Comparison of ENCODE assay signal across 22 cellular contexts in the genomic region with DNA sequence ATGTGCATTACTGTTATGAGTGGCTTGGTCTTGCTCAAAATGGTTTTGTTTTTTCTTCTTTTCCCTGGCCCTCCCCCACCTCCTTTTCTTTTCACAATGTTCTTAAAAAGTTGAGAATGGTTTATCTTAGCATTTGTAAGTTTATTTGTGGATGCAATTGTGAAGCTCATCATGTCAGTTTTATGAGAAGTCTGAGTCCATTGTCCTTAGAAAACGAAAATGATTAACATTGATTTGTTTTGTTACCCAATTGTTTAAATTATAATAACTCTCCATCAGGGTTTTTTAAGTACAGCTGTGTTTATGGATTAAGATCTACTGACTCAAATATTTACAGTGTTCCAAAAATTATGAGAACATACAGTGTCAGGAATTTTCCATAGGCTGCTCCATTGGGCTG.
"Had no signal": no experiment of that assay in that cellular context is flagged by ENCODE, and none has a peak within 500 bp of the region (broad histone marks: within the 10 kb centered on the region; RNA-seq: fewer than 3 reads in every experiment).

No MANE protein-coding gene starts in this region.

- H3K36me3 ChIP-seq: ascending aorta, breast epithelium, colonic mucosa, left ventricle myocardium inferior, ovary, right atrium auricular region, tibial artery had no signal

- H3K27ac ChIP-seq: ascending aorta, breast epithelium, colonic mucosa, dorsolateral prefrontal cortex, hepatocyte, left ventricle myocardium inferior, ovary, psoas muscle, right atrium auricular region, tibial artery had no signal

- H3K27me3 ChIP-seq: ascending aorta, breast epithelium, colonic mucosa, hepatocyte, ovary, right atrium auricular region, tibial artery had no signal

- ATAC-seq: activated naive CD4-positive, alpha-beta T cell treated with anti-CD3 and anti-CD28 coated beads, Interleukin-2, amount 50 U/mL, for 72 hours; activated T-helper 17 cell treated with anti-CD3 and anti-CD28 coated beads, Interleukin-2, amount 50 U/mL, for 72 hours; natural killer cell treated with Interleukin-12 subunit alpha and Interleukin-12 subunit beta and Interleukin-15 and Interleukin-18, amount 100 ng/mL, for 72 hours; psoas muscle; stimulated activated naive CD8-positive, alpha-beta T cell treated with anti-CD3 and anti-CD28 coated beads, Interleukin-15, amount 100 ng/mL, for 72 hours; WTC11 had no signal

- H3K27ac Mint-ChIP-seq: activated naive CD4-positive, alpha-beta T cell treated with anti-CD3 and anti-CD28 coated beads, Interleukin-2, amount 50 U/mL, for 72 hours; activated T-cell treated with anti-CD3 and anti-CD28 coated beads, Interleukin-2, amount 50 U/mL, for 24 hours; activated T-helper 17 cell treated with anti-CD3 and anti-CD28 coated beads, Interleukin-2, amount 50 U/mL, for 72 hours; natural killer cell treated with Interleukin-12 subunit alpha and Interleukin-12 subunit beta and Interleukin-15 and Interleukin-18, amount 100 ng/mL, for 72 hours; stimulated activated naive CD8-positive, alpha-beta T cell treated with anti-CD3 and anti-CD28 coated beads, Interleukin-15, amount 100 ng/mL, for 72 hours; WTC11 had no signal

- H3K27me3 Mint-ChIP-seq: activated T-cell treated with anti-CD3 and anti-CD28 coated beads, Interleukin-2, amount 50 U/mL, for 24 hours; central memory CD8-positive, alpha-beta T cell; natural killer cell treated with Interleukin-12 subunit alpha and Interleukin-12 subunit beta and Interleukin-15 and Interleukin-18, amount 100 ng/mL, for 72 hours; stimulated activated naive CD8-positive, alpha-beta T cell treated with anti-CD3 and anti-CD28 coated beads, Interleukin-15, amount 100 ng/mL, for 72 hours had no signal

- H3K4me3 Mint-ChIP-seq: activated T-cell treated with anti-CD3 and anti-CD28 coated beads, Interleukin-2, amount 50 U/mL, for 24 hours; activated T-helper 17 cell treated with anti-CD3 and anti-CD28 coated beads, Interleukin-2, amount 50 U/mL, for 72 hours; central memory CD8-positive, alpha-beta T cell; natural killer cell treated with Interleukin-12 subunit alpha and Interleukin-12 subunit beta and Interleukin-15 and Interleukin-18, amount 100 ng/mL, for 72 hours; stimulated activated naive CD8-positive, alpha-beta T cell treated with anti-CD3 and anti-CD28 coated beads, Interleukin-15, amount 100 ng/mL, for 72 hours; WTC11 had no signal

- H3K9me3 Mint-ChIP-seq: activated naive CD4-positive, alpha-beta T cell treated with anti-CD3 and anti-CD28 coated beads, Interleukin-2, amount 50 U/mL, for 72 hours; activated T-cell treated with anti-CD3 and anti-CD28 coated beads, Interleukin-2, amount 50 U/mL, for 24 hours; activated T-helper 17 cell treated with anti-CD3 and anti-CD28 coated beads, Interleukin-2, amount 50 U/mL, for 72 hours; central memory CD8-positive, alpha-beta T cell; stimulated activated naive CD8-positive, alpha-beta T cell treated with anti-CD3 and anti-CD28 coated beads, Interleukin-15, amount 100 ng/mL, for 72 hours; WTC11 had no signal

- H2AFZ ChIP-seq: hepatocyte had no signal

- H3K4me1 ChIP-seq: breast epithelium, colonic mucosa, left ventricle myocardium inferior, psoas muscle, right atrium auricular region had no signal

- H3K79me2 ChIP-seq: hepatocyte had no signal

- H3K4me3 ChIP-seq: ascending aorta, breast epithelium, colonic mucosa, dorsolateral prefrontal cortex, hepatocyte, left ventricle myocardium inferior, ovary, psoas muscle, right atrium auricular region, tibial artery had no signal

- H3K36me3 Mint-ChIP-seq: activated naive CD4-positive, alpha-beta T cell treated with anti-CD3 and anti-CD28 coated beads, Interleukin-2, amount 50 U/mL, for 72 hours; natural killer cell treated with Interleukin-12 subunit alpha and Interleukin-12 subunit beta and Interleukin-15 and Interleukin-18, amount 100 ng/mL, for 72 hours; WTC11 had no signal

- DNase-seq: activated CD8-positive, alpha-beta memory T cell treated with anti-CD3 and anti-CD28 coated beads, Interleukin-2, amount 50 U/mL, for 4 hours; activated T-cell treated with anti-CD3 and anti-CD28 coated beads, Interleukin-2, amount 50 U/mL, for 24 hours; colonic mucosa; dorsolateral prefrontal cortex; glutamatergic neuron; left ventricle myocardium inferior; midbrain; ovary; psoas muscle; stimulated activated CD4-positive, alpha-beta T cell treated with anti-CD3 and anti-CD28 coated beads, Interleukin-1b, Interleukin-23, amount 100 ng/mL, for 48 hours; stimulated activated naive CD8-positive, alpha-beta T cell treated with anti-CD3 and anti-CD28 coated beads, Interleukin-15, amount 100 ng/mL, for 72 hours; T-helper 9 cell; tibial artery had no signal

- H3K4me2 ChIP-seq: hepatocyte had no signal

- H3K9me3 ChIP-seq: ascending aorta, breast epithelium, colonic mucosa, left ventricle myocardium inferior, ovary, psoas muscle, right atrium auricular region, tibial artery had no signal

- H3K4me1 Mint-ChIP-seq: activated T-helper 17 cell treated with anti-CD3 and anti-CD28 coated beads, Interleukin-2, amount 50 U/mL, for 72 hours; central memory CD8-positive, alpha-beta T cell; stimulated activated naive CD8-positive, alpha-beta T cell treated with anti-CD3 and anti-CD28 coated beads, Interleukin-15, amount 100 ng/mL, for 72 hours; WTC11 had no signal
